11 cellular contexts compared by ENCODE assay signal in the genomic region with DNA sequence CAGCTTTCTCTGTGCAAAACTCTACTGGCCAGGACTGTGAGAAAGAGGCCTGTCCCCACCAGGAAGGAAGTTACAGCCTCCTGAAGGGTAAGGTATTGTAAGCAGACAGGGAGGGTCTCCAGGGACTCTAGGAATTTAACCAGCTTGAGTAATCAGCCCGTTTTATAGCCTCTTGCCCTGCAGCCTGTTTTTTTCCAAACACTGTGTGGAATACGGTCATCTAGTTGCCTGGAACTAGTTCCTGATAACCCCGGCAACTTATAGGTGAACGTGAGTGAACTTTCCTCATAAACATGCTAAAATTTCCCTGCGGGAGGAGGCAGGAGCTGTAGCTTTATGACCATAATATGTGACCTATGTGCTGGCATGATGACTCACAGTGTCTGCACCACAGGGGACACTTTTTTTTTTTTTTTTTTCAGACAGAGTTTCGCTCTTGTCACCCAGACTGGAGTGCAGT.
DNase-seq lines count a peak whose midpoint lies in the region; ATAC-seq and TF ChIP-seq lines count a peak whose summit lies in the region.
"Had no signal": no experiment of that assay in that cellular context is flagged by ENCODE, and none has a peak within 500 bp of the region (broad histone marks: within the 10 kb centered on the region; RNA-seq: fewer than 3 reads in every experiment).

No MANE protein-coding gene starts in this region.

- no peak overlapping the region for H3K23ac ChIP-seq in mesendoderm (ENCODE audit: low read length)

- no peak overlapping the region for H4K8ac ChIP-seq in mesendoderm (ENCODE audit: low read depth, low read length)

- no CpG with 5 or more reads among the region's 6 CpGs for WGBS in mesendoderm (ENCODE audit: extremely low coverage, insufficient coverage, low lambda C conversion rate)

- no peak for TF ChIP-seq CTCF in BE2C (IDR thresholded peaks at IDR 0.05; ENCODE audit: low read depth, low read length)

- H3K9ac ChIP-seq in adipocyte (ENCODE audit: low read length) (no peak overlapping the region), mesendoderm (ENCODE audit: low read length) (no peak overlapping the region)

- no peak overlapping the region for H3K18ac ChIP-seq in mesendoderm (ENCODE audit: low read length)

- peaks cover 35% of the 10 kb centered on the region for H3K4me1 ChIP-seq in adipocyte (ENCODE audit: control insufficient read depth, insufficient read depth, low read length)
- peaks cover 4% of the 10 kb centered on the region for H3K4me1 ChIP-seq in mesendoderm (ENCODE audit: control insufficient read depth, low read depth, low read length)
- no peaks in the 10 kb centered on the region for H3K4me1 ChIP-seq in BE2C

- H3K4me2 ChIP-seq in mesendoderm (ENCODE audit: low read length) = no peak overlapping the region

- H2BK15ac ChIP-seq in mesendoderm (replicated peaks; ENCODE audit: low read depth) = no peak overlapping the region

- H3K27me3 ChIP-seq in adipocyte (replicated peaks; ENCODE audit: control insufficient read depth, insufficient read depth, low read length) (no peaks in the 10 kb centered on the region), mesendoderm (ENCODE audit: insufficient read depth, low read length, poor library complexity) (no peaks in the 10 kb centered on the region), BE2C (no peaks in the 10 kb centered on the region)

- H2AK5ac ChIP-seq in mesendoderm (ENCODE audit: low read length) = no peak overlapping the region

- H3K9me3 ChIP-seq in adipocyte (ENCODE audit: control insufficient read depth, low read length) (no peaks in the 10 kb centered on the region), BE2C (no peaks in the 10 kb centered on the region)

- H3K4ac ChIP-seq in mesendoderm (ENCODE audit: low read depth, low read length) = peak overlapping the region; percentile 48

- DNase-seq in GM03348 (ENCODE audit: low spot score) (peak; percentile 9), HS-27A (ENCODE audit: low read depth) (peak; percentile 19), adipocyte (ENCODE audit: low read depth) (no peak), mesendoderm (peak; percentile 94), BE2C (no peak)
- DNase-seq in activated CD8-positive, alpha-beta memory T cell treated with anti-CD3 and anti-CD28 coated beads, Interleukin-2, amount 50 U/mL, for 4 hours = no peak
- DNase-seq: activated T-cell treated with anti-CD3 and anti-CD28 coated beads, Interleukin-2, amount 50 U/mL, for 4 hours; effector memory CD4-positive, alpha-beta T cell; SW 1271 had no signal

- peak overlapping the region; percentile 67 for H3K56ac ChIP-seq in mesendoderm (ENCODE audit: low read length)

- no peaks in the 10 kb centered on the region for H3K79me2 ChIP-seq in mesendoderm (ENCODE audit: control insufficient read depth, insufficient read depth, low read length)

- H3K27ac ChIP-seq in mesendoderm (ENCODE audit: low read depth, low read length) = no peak overlapping the region

- H2BK120ac ChIP-seq in mesendoderm (ENCODE audit: low read depth, low read length) = no peak overlapping the region

- no peak overlapping the region for H4K5ac ChIP-seq in mesendoderm (ENCODE audit: low read length)

- H2BK5ac ChIP-seq in mesendoderm (ENCODE audit: low read length) = no peak overlapping the region

- no peaks in the 10 kb centered on the region for H3K79me1 ChIP-seq in mesendoderm (ENCODE audit: low read length)

- peak overlapping the region; percentile 42 for H3K4me3 ChIP-seq in adipocyte (ENCODE audit: low read length)
- no peak overlapping the region for H3K4me3 ChIP-seq in mesendoderm (ENCODE audit: low read length)
- no peak overlapping the region for H3K4me3 ChIP-seq in BE2C (ENCODE audit: low read depth, low read length)

- no peak for ATAC-seq in HG02840 (IDR thresholded peaks at IDR 0.05; ENCODE audit: low FRiP score, unreplicated experiment)
- ATAC-seq in GM18858 (IDR thresholded peaks at IDR 0.05; ENCODE audit: unreplicated experiment) = no peak

- no peaks in the 10 kb centered on the region for H3K36me3 ChIP-seq in adipocyte (ENCODE audit: control insufficient read depth, insufficient read depth, low read length, severe bottlenecking)
- H3K36me3 ChIP-seq in mesendoderm (ENCODE audit: control insufficient read depth, insufficient read depth, low read length) = no peaks in the 10 kb centered on the region
- H3K36me3 ChIP-seq in BE2C = no peaks in the 10 kb centered on the region

Comparison
In these comparisons a context has a peak if more than half of its experiments do, and no peak if none do; other contexts are left out.
1. DNase-seq: peak in GM03348 (single experiment), HS-27A (single experiment) and mesendoderm (single experiment); none in adipocyte (single experiment), BE2C (single experiment) and activated CD8-positive, alpha-beta memory T cell treated with anti-CD3 and anti-CD28 coated beads, Interleukin-2, amount 50 U/mL, for 4 hours (single experiment).